9 cellular contexts compared by ENCODE assay signal in genomic region chr4:145939241-145939640, GRCh38. TPM values are rescaled to one million over a fixed set of nuclear protein-coding genes. Genes with fewer than 3 reads are reported as not detected.
A peak's percentile ranks its signal among the peaks of the same experiment; 100 is the strongest.
DNase-seq lines count a peak whose midpoint lies in the region; ATAC-seq and TF ChIP-seq lines count a peak whose summit lies in the region.
"Had no signal": no experiment of that assay in that cellular context is flagged by ENCODE, and none has a peak within 500 bp of the region (broad histone marks: within the 10 kb centered on the region; RNA-seq: fewer than 3 reads in every experiment).

No MANE protein-coding gene starts in this region.

- peaks cover 20% of the 10 kb centered on the region for H3K4me1 Mint-ChIP-seq in activated naive CD8-positive, alpha-beta T cell treated with anti-CD3 and anti-CD28 coated beads, Interleukin-2, amount 10 ng/mL, durations not matched to agents 7 days and 5 days

- no peak overlapping the region for H3K18ac ChIP-seq in mesendoderm (ENCODE audit: low read length)

- H3K79me2 ChIP-seq in mesendoderm (ENCODE audit: control insufficient read depth, insufficient read depth, low read length), result peaks cover 22% of the 10 kb centered on the region

- peaks cover 6% of the 10 kb centered on the region for H3K27me3 Mint-ChIP-seq in activated naive CD8-positive, alpha-beta T cell treated with anti-CD3 and anti-CD28 coated beads, Interleukin-2, amount 10 ng/mL, durations not matched to agents 7 days and 5 days

- H3K27ac ChIP-seq in left ventricle myocardium inferior (replicated peaks) (peak overlapping the region; percentile 99), mesendoderm (ENCODE audit: low read depth, low read length) (no peak overlapping the region), aorta (ENCODE audit: low read depth in 1 of 2, low read length in 2 of 2) (no peak overlapping the region)

- H3K9me3 Mint-ChIP-seq in activated naive CD8-positive, alpha-beta T cell treated with anti-CD3 and anti-CD28 coated beads, Interleukin-2, amount 10 ng/mL, durations not matched to agents 7 days and 5 days, result no peaks in the 10 kb centered on the region

- H3K4me1 ChIP-seq in left ventricle myocardium inferior, result peaks cover 41% of the 10 kb centered on the region
- H3K4me1 ChIP-seq in mesendoderm (ENCODE audit: control insufficient read depth, low read depth, low read length), result peaks cover 6% of the 10 kb centered on the region
- peaks cover 1 to 3% of the 10 kb centered on the region in 2 donors for H3K4me1 ChIP-seq in aorta (ENCODE audit: control insufficient read depth in 1 of 2, insufficient read depth in 2 of 2, low read length in 2 of 2)

- no peak overlapping the region for H2BK5ac ChIP-seq in mesendoderm (ENCODE audit: low read length)

- H4K8ac ChIP-seq in mesendoderm (ENCODE audit: low read depth, low read length), result no peak overlapping the region

- H3K36me3 Mint-ChIP-seq in activated naive CD8-positive, alpha-beta T cell treated with anti-CD3 and anti-CD28 coated beads, Interleukin-2, amount 10 ng/mL, durations not matched to agents 7 days and 5 days, result peaks cover 3% of the 10 kb centered on the region

- no peak for TF ChIP-seq CTCF in left ventricle myocardium inferior (IDR thresholded peaks at IDR 0.05; ENCODE audit: borderline replicate concordance)

- no peak overlapping the region for H3K4me2 ChIP-seq in mesendoderm (ENCODE audit: low read length)

- no peak overlapping the region for H2BK120ac ChIP-seq in mesendoderm (ENCODE audit: low read depth, low read length)

- no peaks in the 10 kb centered on the region for H3K27me3 ChIP-seq in left ventricle myocardium inferior (ENCODE audit: low read depth)
- no peaks in the 10 kb centered on the region for H3K27me3 ChIP-seq in mesendoderm (ENCODE audit: insufficient read depth, low read length, poor library complexity)
- no peaks in the 10 kb centered on the region for H3K27me3 ChIP-seq in aorta (ENCODE audit: control insufficient read depth in 1 of 2, insufficient read depth in 2 of 2, low read length in 1 of 2)

- peak overlapping the region; percentile 89 for H3K4me3 ChIP-seq in left ventricle myocardium inferior
- H3K4me3 ChIP-seq in mesendoderm (ENCODE audit: low read length), result no peak overlapping the region
- peak overlapping the region; percentile 92 to 100 for H3K4me3 ChIP-seq in aorta (ENCODE audit: low read length in 2 of 2)
- H3K4me3 ChIP-seq: K562 had no signal

- DNase-seq in left ventricle myocardium inferior, result no peak
- DNase-seq in left ventricle myocardium superior, result no peak
- DNase-seq in activated naive CD8-positive, alpha-beta T cell treated with anti-CD3 and anti-CD28 coated beads, Interleukin-2, amount 10 ng/mL, durations not matched to agents 7 days and 5 days, result no peak
- no peak for DNase-seq in mesendoderm
- DNase-seq in aorta, result no peak
- no peak for DNase-seq in stimulated activated CD4-positive, alpha-beta T cell treated with anti-CD3 and anti-CD28 coated beads, Interleukin-2, amount 100 ng/mL, for 48 hours

- intact Hi-C loops in left ventricle myocardium inferior (cut with micrococcal nuclease) (no loop called here), left ventricle myocardium superior (cut with micrococcal nuclease) (no loop called here), aorta (cut with DNase I) (loop anchor here (5.0 to 10.0 kb wide), 5 partner anchors 52 to 583 kb away; partner anchors contain the start of genes MMAA (in 1 of the 2) and SLC10A7 (in 1 of the 2))

- peak overlapping the region; percentile 95 for H3K4me3 Mint-ChIP-seq in activated naive CD8-positive, alpha-beta T cell treated with anti-CD3 and anti-CD28 coated beads, Interleukin-2, amount 10 ng/mL, durations not matched to agents 7 days and 5 days

- no peak overlapping the region for H4K5ac ChIP-seq in mesendoderm (ENCODE audit: low read length)

- no peak for ATAC-seq in left ventricle myocardium superior
- ATAC-seq in activated naive CD8-positive, alpha-beta T cell treated with anti-CD3 and anti-CD28 coated beads, Interleukin-2, amount 10 ng/mL, durations not matched to agents 7 days and 5 days (ENCODE audit: low read depth), result no peak
- no peak for ATAC-seq in aorta (ENCODE audit: low FRiP score)
- ATAC-seq in GM21717 (IDR thresholded peaks at IDR 0.05; ENCODE audit: unreplicated experiment), result no peak
- ATAC-seq in GM19397 (IDR thresholded peaks at IDR 0.05; ENCODE audit: unreplicated experiment), result no peak

- WGBS in mesendoderm (ENCODE audit: extremely low coverage, insufficient coverage, low lambda C conversion rate), result no CpG with 5 or more reads among the region's 3 CpGs
- WGBS in aorta, 2 donors, result 8 to 15% methylated on average over 3 of the region's 3 CpGs

- H3K36me3 ChIP-seq in left ventricle myocardium inferior (no peaks in the 10 kb centered on the region), mesendoderm (ENCODE audit: control insufficient read depth, insufficient read depth, low read length) (no peaks in the 10 kb centered on the region), aorta (ENCODE audit: control insufficient read depth in 1 of 2, insufficient read depth in 2 of 2, low read length in 1 of 2) (no peaks in the 10 kb centered on the region)

- H3K56ac ChIP-seq in mesendoderm (ENCODE audit: low read length), result no peak overlapping the region

- no peaks in the 10 kb centered on the region for H3K9me3 ChIP-seq in left ventricle myocardium inferior (replicated peaks)
- H3K9me3 ChIP-seq in aorta (ENCODE audit: control insufficient read depth, low read length), result no peaks in the 10 kb centered on the region

- H3K79me1 ChIP-seq in mesendoderm (ENCODE audit: low read length), result no peaks in the 10 kb centered on the region

- H2AK5ac ChIP-seq in mesendoderm (ENCODE audit: low read length), result no peak overlapping the region

- no peak overlapping the region for H2BK15ac ChIP-seq in mesendoderm (replicated peaks; ENCODE audit: low read depth)

- H3K4ac ChIP-seq in mesendoderm (ENCODE audit: low read depth, low read length), result no peak overlapping the region

- H3K9ac ChIP-seq in mesendoderm (ENCODE audit: low read length), result peak overlapping the region; percentile 31

- POLR2A ChIA-PET in activated naive CD8-positive, alpha-beta T cell treated with anti-CD3 and anti-CD28 coated beads, Interleukin-2, amount 10 ng/mL, durations not matched to agents 7 days and 5 days (lab: Charles Lee), result interaction anchor here (1.0 to 1.5 kb wide), 3 partner anchors 96 to 320 kb away, joined by 3 to 8 read pairs (median 5); partner anchors contain the start of gene MMAA

- H3K27ac Mint-ChIP-seq in activated naive CD8-positive, alpha-beta T cell treated with anti-CD3 and anti-CD28 coated beads, Interleukin-2, amount 10 ng/mL, durations not matched to agents 7 days and 5 days, result no peak overlapping the region

- H3K23ac ChIP-seq in mesendoderm (ENCODE audit: low read length), result no peak overlapping the region

RNA-seq across cellular contexts. Expression of gene ZNF827, which starts 0.6 kb away (rescaled TPM):
- total RNA-seq in left ventricle myocardium inferior (19.0 TPM), left ventricle myocardium superior (13.8 TPM), aorta (10 to 100 TPM; 19.5 to 29.2 TPM)
- total RNA-seq in activated naive CD8-positive, alpha-beta T cell treated with anti-CD3 and anti-CD28 coated beads, Interleukin-2, amount 10 ng/mL, durations not matched to agents 7 days and 5 days, result 10 to 100 TPM; 21.8 to 22.4 TPM
- 11.1 TPM for polyA plus RNA-seq in mesendoderm (2013, experiment 1 of 2)
- 11.5 TPM for polyA plus RNA-seq in mesendoderm (2013, experiment 2 of 2)
- 1 to 10 TPM; 2.6 to 5.1 TPM for polyA plus RNA-seq in aorta

Comparison
In these comparisons a context has a peak if more than half of its experiments do, and no peak if none do; other contexts are left out.
1. intact Hi-C loops: an anchor here in aorta (5.0 to 10.0 kb wide); none called in left ventricle myocardium inferior and left ventricle myocardium superior.